In genomic region chr7:55207423-55207822, GRCh38 we compare ENCODE assay signal across 2 cellular contexts.
A peak's percentile ranks its signal among the peaks of the same experiment; 100 is the strongest.
TF ChIP-seq lines count a peak whose summit lies in the region.

No MANE protein-coding gene starts in this region.

TF ChIP-seq in H1, 55 proteins besides CTCF, POLR2A, EP300 and RAD21:
- TF ChIP-seq KDM1A (IDR thresholded peaks at IDR 0.05; ENCODE audit: borderline replicate concordance, low read length) (no peak), ATF2 (IDR thresholded peaks at IDR 0.05; ENCODE audit: low read length) (no peak), EZH2 (IDR thresholded peaks at IDR 0.05; ENCODE audit: low read depth, low read length, severe bottlenecking) (no peak), SP1 (IDR thresholded peaks at IDR 0.05; ENCODE audit: low read depth, low read length) (no peak), PHF8 (conservative IDR thresholded peaks at IDR 0.05; ENCODE audit: low read depth, low read length) (no peak), ZNF274 (IDR thresholded peaks at IDR 0.05; ENCODE audit: borderline replicate concordance, extremely low read depth, low read length) (no peak), FOSL1 (IDR thresholded peaks at IDR 0.05; ENCODE audit: insufficient read depth, low read depth, low read length) (no peak), GABPA (IDR thresholded peaks at IDR 0.05; ENCODE audit: borderline replicate concordance, insufficient read depth, low read length) (no peak), CHD1 (IDR thresholded peaks at IDR 0.05; ENCODE audit: low read depth, low read length) (no peak), TBP (IDR thresholded peaks at IDR 0.05; ENCODE audit: low read depth, low read length) (no peak), RXRA (IDR thresholded peaks at IDR 0.05; ENCODE audit: insufficient read depth, low read depth, low read length) (no peak), TAF7 (optimal IDR thresholded peaks at IDR 0.05; ENCODE audit: borderline replicate concordance, low read depth, low read length) (no peak), SIN3A (conservative IDR thresholded peaks at IDR 0.05 in 1 of 2, IDR thresholded peaks at IDR 0.05 in 1 of 2; ENCODE audit: low read depth in 1 of 2, low read length in 2 of 2) (no peak), SP4 (IDR thresholded peaks at IDR 0.05; ENCODE audit: low read length) (no peak), YY1 (IDR thresholded peaks at IDR 0.05; ENCODE audit: low read depth, low read length) (no peak), MAX (IDR thresholded peaks at IDR 0.05) (no peak), BRCA1 (IDR thresholded peaks at IDR 0.05; ENCODE audit: low read depth, low read length) (no peak), MAFK (IDR thresholded peaks at IDR 0.05; ENCODE audit: low read depth, low read length) (no peak), JUND (IDR thresholded peaks at IDR 0.05; ENCODE audit: low read length) (no peak)

TF ChIP-seq in liver, 16 proteins besides CTCF, POLR2A, EP300 and RAD21:
- TF ChIP-seq FOXA2 (IDR thresholded peaks at IDR 0.05) (no peak), EGR1 (IDR thresholded peaks at IDR 0.05; ENCODE audit: low read depth in 2 of 2) (no peak), HNF4A (conservative IDR thresholded peaks at IDR 0.05) (peak in 1 of 2 donors; percentile 73), RXRA (IDR thresholded peaks at IDR 0.05) (peak in 1 of 2 donors; percentile 77), FOXA1 (IDR thresholded peaks at IDR 0.05) (no peak), NR2F2 (IDR thresholded peaks at IDR 0.05) (no peak), SP1 (IDR thresholded peaks at IDR 0.05) (no peak), ZBTB33 (IDR thresholded peaks at IDR 0.05) (no peak), TAF1 (conservative IDR thresholded peaks at IDR 0.05) (no peak), MAX (IDR thresholded peaks at IDR 0.05) (no peak), JUND (IDR thresholded peaks at IDR 0.05) (no peak), GABPA (IDR thresholded peaks at IDR 0.05 in 1 of 2, conservative IDR thresholded peaks at IDR 0.05 in 1 of 2) (no peak), YY1 (IDR thresholded peaks at IDR 0.05) (no peak), ATF3 (IDR thresholded peaks at IDR 0.05) (no peak), REST (IDR thresholded peaks at IDR 0.05) (no peak), HNF4G (IDR thresholded peaks at IDR 0.05) (peak; percentile 18)
TF ChIP-seq in liver: peak in this region for 3.
